Comparison of ENCODE assay signal across 26 cellular contexts in the genomic region with DNA sequence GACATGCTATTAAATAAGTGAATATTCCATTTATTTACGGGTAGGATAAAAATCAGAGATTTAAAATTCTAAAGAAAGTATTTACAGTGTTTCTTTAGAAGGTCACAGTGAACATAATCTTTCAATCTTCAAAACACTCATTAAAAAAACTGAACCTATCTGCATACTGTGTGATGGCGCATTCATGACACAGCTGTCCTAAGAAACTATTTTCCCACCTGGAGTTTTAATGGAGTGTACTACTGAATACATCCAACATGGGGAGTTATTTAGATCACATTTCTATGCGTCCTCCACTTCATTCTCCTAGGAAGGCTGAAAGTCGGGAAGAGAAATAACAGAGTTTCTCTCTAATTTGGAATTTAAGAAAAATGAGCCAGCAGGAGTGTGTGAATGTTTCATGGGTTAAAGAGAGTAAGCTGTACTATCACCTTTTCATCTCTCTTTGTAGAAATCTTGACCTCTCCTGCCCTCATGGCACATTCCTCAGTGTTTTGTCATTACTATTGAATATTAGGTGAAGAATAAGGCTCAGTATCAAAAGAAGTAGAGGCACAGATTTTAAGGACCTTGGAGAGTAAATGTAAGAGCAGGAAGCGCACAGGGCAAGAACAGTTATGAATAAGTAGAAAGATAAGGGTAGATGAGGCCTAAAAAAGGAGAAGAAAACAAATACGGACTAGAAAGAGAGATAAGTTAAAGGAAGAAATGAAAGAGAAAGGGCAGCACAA.
"Had no signal": no experiment of that assay in that cellular context is flagged by ENCODE, and none has a peak within 500 bp of the region (broad histone marks: within the 10 kb centered on the region; RNA-seq: fewer than 3 reads in every experiment).

No MANE protein-coding gene starts in this region.

- H3K9me3 ChIP-seq: adrenal gland, Peyer's patch had no signal

- H3K27ac ChIP-seq: adrenal gland, brain microvascular endothelial cell, cardiac muscle cell, Peyer's patch, RWPE1, WERI-Rb-1 had no signal

- H3K4me3 ChIP-seq: adrenal gland, cardiac muscle cell, K562, Peyer's patch had no signal

- H3K4me1 ChIP-seq: adrenal gland, Peyer's patch had no signal

- H3K36me3 ChIP-seq: adrenal gland, brain microvascular endothelial cell, cardiac muscle cell, Peyer's patch, WERI-Rb-1 had no signal

- DNase-seq: activated CD4-positive, alpha-beta T cell treated with anti-CD3 and anti-CD28 coated beads for 1 hour; activated CD4-positive, alpha-beta T cell treated with anti-CD3 and anti-CD28 coated beads for 48 hours; activated CD4-positive, CD25-positive, alpha-beta regulatory T cell; activated CD8-positive, alpha-beta T cell treated with anti-CD3 and anti-CD28 coated beads for 36 hours; activated gamma-delta T cell treated with Interleukin-2 at 50 U/mL for 16 hours; activated naive CD4-positive, alpha-beta T cell treated with anti-CD3 and anti-CD28 coated beads for 36 hours; activated T-cell treated with anti-CD3 and anti-CD28 coated beads, Interleukin-2, amount 50 U/mL, for 24 hours; adrenal gland; anterior cingulate cortex; brain microvascular endothelial cell; NCI-H1105; NCI-H1417 treated with DMSO at 0.1 percent for 48 hours; NCI-H187 treated with DMSO at 0.1 percent for 48 hours; NCI-H2081 treated with DMSO at 0.1 percent for 48 hours; NCI-H345; NCI-H524 treated with DMSO at 0.1 percent for 48 hours; PC-3; Peyer's patch; SIG-M5; T1000; WERI-Rb-1 had no signal

- FAIRE-seq: K562 had no signal

- ATAC-seq: activated CD8-positive, alpha-beta T cell treated with anti-CD3 and anti-CD28 coated beads for 36 hours; activated naive CD4-positive, alpha-beta T cell treated with anti-CD3 and anti-CD28 coated beads, Interleukin-2, amount 50 U/mL, for 72 hours; K562; PC-3; Right ventricle myocardium inferior had no signal

- H3K27me3 ChIP-seq: adrenal gland, brain microvascular endothelial cell, cardiac muscle cell, Peyer's patch had no signal
